23 cellular contexts compared by ENCODE assay signal in the genomic region with DNA sequence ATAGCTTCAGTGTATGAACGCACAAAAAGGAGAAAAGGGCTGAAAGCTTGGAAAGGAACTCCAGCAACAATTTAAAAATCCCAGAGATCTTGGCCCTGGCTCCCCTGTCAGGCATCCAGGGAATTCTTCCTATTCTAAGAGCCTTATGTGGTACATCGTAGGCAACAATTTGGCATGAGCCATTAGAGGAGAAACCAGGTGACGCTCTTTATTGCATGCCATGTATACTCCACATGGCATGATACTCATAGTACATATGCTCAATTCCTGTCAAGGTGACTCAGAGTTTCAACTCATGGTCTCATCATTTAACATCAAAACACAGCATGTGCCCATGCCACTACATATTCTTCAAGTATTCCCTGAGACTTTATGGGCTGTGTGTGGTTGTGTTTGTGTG.
DNase-seq lines count a peak whose midpoint lies in the region; ATAC-seq and TF ChIP-seq lines count a peak whose summit lies in the region.
"Had no signal": no experiment of that assay in that cellular context is flagged by ENCODE, and none has a peak within 500 bp of the region (broad histone marks: within the 10 kb centered on the region; RNA-seq: fewer than 3 reads in every experiment).

No MANE protein-coding gene starts in this region.

- no peaks in the 10 kb centered on the region for H3K27me3 Mint-ChIP-seq in chondrocyte (ENCODE audit: low read depth)
- H3K27me3 Mint-ChIP-seq: stimulated activated naive CD8-positive, alpha-beta T cell treated with anti-CD3 and anti-CD28 coated beads, Interleukin-15, amount 100 ng/mL, for 72 hours had no signal

- peaks cover 19% of the 10 kb centered on the region for H3K9me3 Mint-ChIP-seq in chondrocyte (ENCODE audit: low read depth)
- H3K9me3 Mint-ChIP-seq: stimulated activated naive CD8-positive, alpha-beta T cell treated with anti-CD3 and anti-CD28 coated beads, Interleukin-15, amount 100 ng/mL, for 72 hours had no signal

- intact Hi-C loops in left lung (cut with DNase I), result no loop called here

- H3K27ac ChIP-seq in MM.1S (ENCODE audit: low read length) (peak overlapping the region; percentile 56; the same call in 1 of the 2 replicates), caudate nucleus (ENCODE audit: low read depth, low read length) (peak overlapping the region; percentile 19), left lung (no peak overlapping the region), subcutaneous abdominal adipose tissue (ENCODE audit: low read depth, low read length) (no peak overlapping the region), SJCRH30 (no peak overlapping the region)
- H3K27ac ChIP-seq: foreskin keratinocyte, GM23248, neural progenitor cell, PC-9 had no signal

- H4K20me1 ChIP-seq in MM.1S (ENCODE audit: insufficient read depth, low read length), result no peaks in the 10 kb centered on the region

- H3K27me3 ChIP-seq in MM.1S (replicated peaks; ENCODE audit: insufficient read depth, low read length), result no peaks in the 10 kb centered on the region
- no peaks in the 10 kb centered on the region for H3K27me3 ChIP-seq in left lung
- H3K27me3 ChIP-seq in subcutaneous abdominal adipose tissue (ENCODE audit: control insufficient read depth in 5 of 5, insufficient read depth in 4 of 5, low read length in 5 of 5), result no peaks in the 10 kb centered on the region
- no peaks in the 10 kb centered on the region for H3K27me3 ChIP-seq in SJCRH30
- H3K27me3 ChIP-seq: BE2C, foreskin keratinocyte, neural progenitor cell, sigmoid colon had no signal

- H3K4me3 ChIP-seq in MM.1S (ENCODE audit: low read length) (peak overlapping the region; percentile 12; the same call in 1 of the 2 replicates), left lung (no peak overlapping the region), subcutaneous abdominal adipose tissue (ENCODE audit: low read depth in 1 of 5, low read length in 5 of 5) (peak overlapping the region; percentile 12 to 50 (median 41)), SJCRH30 (no peak overlapping the region)
- H3K4me3 ChIP-seq: GM23248, neural progenitor cell, PC-9 had no signal

- peak overlapping the region; percentile 58; the same call in 1 of the 2 replicates for H3K4me2 ChIP-seq in MM.1S (ENCODE audit: low read depth, low read length)
- H3K4me2 ChIP-seq: neural progenitor cell, PC-9 had no signal

- H2AFZ ChIP-seq in MM.1S (ENCODE audit: low read length), result peak overlapping the region; percentile 61
- H2AFZ ChIP-seq: GM23248, neural progenitor cell, PC-9 had no signal

- H3K79me2 ChIP-seq in MM.1S (ENCODE audit: low read length), result no peaks in the 10 kb centered on the region

- H3K36me3 ChIP-seq in MM.1S (replicated peaks; ENCODE audit: insufficient read depth, low read length) (no peaks in the 10 kb centered on the region), left lung (no peaks in the 10 kb centered on the region), subcutaneous abdominal adipose tissue (ENCODE audit: control insufficient read depth in 5 of 5, insufficient read depth in 5 of 5, low read length in 5 of 5) (no peaks in the 10 kb centered on the region), SJCRH30 (no peaks in the 10 kb centered on the region; the same call in 1 of the 2 replicates)
- H3K36me3 ChIP-seq: BE2C, sigmoid colon had no signal

- peak; percentile 34 for DNase-seq in MM.1S
- peak in 2 of 61 donors; percentile 1 to 56 for DNase-seq in caudate nucleus (lab: John Stamatoyannopoulos, UW)
- no peak for DNase-seq in left lung
- DNase-seq in SJCRH30, result no peak
- DNase-seq in NOMO-1 (lab: John Stamatoyannopoulos, UW; ENCODE audit: unreplicated experiment in 2 of 2), result no peak
- DNase-seq in chondrocyte (ENCODE audit: low spot score), result no peak
- DNase-seq: activated CD4-positive, CD25-positive, alpha-beta regulatory T cell; activated CD8-positive, alpha-beta T cell treated with anti-CD3 and anti-CD28 coated beads, Interleukin-2, amount 10 ng/mL, durations not matched to agents 7 days and 5 days; activated naive CD4-positive, alpha-beta T cell treated with anti-CD3 and anti-CD28 coated beads, Interleukin-2, amount 50 U/mL, for 16 hours; BE2C; cortex of kidney; foreskin keratinocyte; GM23248; kidney glomerular epithelial cell; NCI-H1436; NCI-H748 treated with DMSO at 0.1 percent for 48 hours; PC-9; stimulated activated CD4-positive, alpha-beta T cell treated with anti-CD3 and anti-CD28 coated beads, Interleukin-2, amount 100 ng/mL, for 24 hours; stimulated activated naive CD8-positive, alpha-beta T cell treated with anti-CD3 and anti-CD28 coated beads, Interleukin-15, amount 100 ng/mL, for 72 hours had no signal

- TF ChIP-seq CTCF in MM.1S (IDR thresholded peaks at IDR 0.05; ENCODE audit: low read length), result no peak
- no peak for TF ChIP-seq CTCF in left lung (IDR thresholded peaks at IDR 0.05)
- TF ChIP-seq CTCF in chondrocyte (IDR thresholded peaks at IDR 0.05), result no peak

- H3K9ac ChIP-seq in MM.1S (ENCODE audit: low read length), result peak overlapping the region; percentile 26; the same call in 1 of the 2 replicates
- no peak overlapping the region for H3K9ac ChIP-seq in subcutaneous abdominal adipose tissue (ENCODE audit: low read length in 5 of 5)
- H3K9ac ChIP-seq: GM23248, neural progenitor cell had no signal

- ATAC-seq in left lung, result peak; percentile 30
- ATAC-seq: activated CD8-positive, alpha-beta T cell treated with anti-CD3 and anti-CD28 coated beads, Interleukin-2, amount 10 ng/mL, durations not matched to agents 7 days and 5 days; foreskin keratinocyte; stimulated activated naive CD8-positive, alpha-beta T cell treated with anti-CD3 and anti-CD28 coated beads, Interleukin-15, amount 100 ng/mL, for 72 hours had no signal

- H3K4me1 Mint-ChIP-seq in chondrocyte (ENCODE audit: low read depth), result no peaks in the 10 kb centered on the region
- H3K4me1 Mint-ChIP-seq: neural progenitor cell; stimulated activated naive CD8-positive, alpha-beta T cell treated with anti-CD3 and anti-CD28 coated beads, Interleukin-15, amount 100 ng/mL, for 72 hours had no signal

- H3K9me2 ChIP-seq in MM.1S (replicated peaks; ENCODE audit: insufficient read depth, low read length), result no peaks in the 10 kb centered on the region

- H3K9me3 ChIP-seq in MM.1S (replicated peaks; ENCODE audit: insufficient read depth, low read length) (no peaks in the 10 kb centered on the region), left lung (peaks cover 0 to 4% of the 10 kb centered on the region in 2 donors), subcutaneous abdominal adipose tissue (ENCODE audit: control insufficient read depth in 5 of 5, low read length in 5 of 5) (peaks cover 0 to 7% (median 3%) of the 10 kb centered on the region in 5 donors), SJCRH30 (replicated peaks) (no peaks in the 10 kb centered on the region)
- H3K9me3 ChIP-seq: BE2C, sigmoid colon had no signal

- no peak overlapping the region for H3K27ac Mint-ChIP-seq in chondrocyte (ENCODE audit: unreplicated experiment)
- H3K27ac Mint-ChIP-seq: activated CD8-positive, alpha-beta T cell treated with anti-CD3 and anti-CD28 coated beads, Interleukin-2, amount 10 ng/mL, durations not matched to agents 7 days and 5 days; neural progenitor cell; stimulated activated naive CD8-positive, alpha-beta T cell treated with anti-CD3 and anti-CD28 coated beads, Interleukin-15, amount 100 ng/mL, for 72 hours; T-helper 2 cell treated with Interferon-gamma antibody and Interleukin-4, amounts not matched to agents 5 μg/mL and 100 μg/mL, for 36 hours had no signal

- H3K4me1 ChIP-seq in MM.1S (ENCODE audit: low read length) (no peaks in the 10 kb centered on the region), left lung (no peaks in the 10 kb centered on the region), subcutaneous abdominal adipose tissue (ENCODE audit: control insufficient read depth in 5 of 5, insufficient read depth in 5 of 5, low read length in 5 of 5) (peaks cover 0 to 9% (median 6%) of the 10 kb centered on the region in 5 donors), SJCRH30 (no peaks in the 10 kb centered on the region)
- H3K4me1 ChIP-seq: BE2C, foreskin keratinocyte, neural progenitor cell had no signal

- H3K4me3 Mint-ChIP-seq in chondrocyte (ENCODE audit: unreplicated experiment), result no peak overlapping the region
- H3K4me3 Mint-ChIP-seq: activated CD8-positive, alpha-beta T cell treated with anti-CD3 and anti-CD28 coated beads, Interleukin-2, amount 10 ng/mL, durations not matched to agents 7 days and 5 days; neural progenitor cell; stimulated activated naive CD8-positive, alpha-beta T cell treated with anti-CD3 and anti-CD28 coated beads, Interleukin-15, amount 100 ng/mL, for 72 hours; T-helper 2 cell treated with Interferon-gamma antibody and Interleukin-4, amounts not matched to agents 5 μg/mL and 100 μg/mL, for 36 hours had no signal

- H3K36me3 Mint-ChIP-seq in chondrocyte (ENCODE audit: low read depth), result peaks cover 2% of the 10 kb centered on the region

- H3F3A ChIP-seq in MM.1S (ENCODE audit: insufficient read depth, low read length), result no peaks in the 10 kb centered on the region

Comparison
In these comparisons a context has a peak if more than half of its experiments do, and no peak if none do; other contexts are left out.
1. H3K27ac ChIP-seq: peak in MM.1S (single experiment) and caudate nucleus (single experiment); none in left lung (0 of 2), subcutaneous abdominal adipose tissue (single experiment) and SJCRH30 (single experiment).
2. H3K4me3 ChIP-seq: peak in MM.1S (single experiment) and subcutaneous abdominal adipose tissue (5 of 5); none in left lung (0 of 2) and SJCRH30 (single experiment).